In the genomic region with DNA sequence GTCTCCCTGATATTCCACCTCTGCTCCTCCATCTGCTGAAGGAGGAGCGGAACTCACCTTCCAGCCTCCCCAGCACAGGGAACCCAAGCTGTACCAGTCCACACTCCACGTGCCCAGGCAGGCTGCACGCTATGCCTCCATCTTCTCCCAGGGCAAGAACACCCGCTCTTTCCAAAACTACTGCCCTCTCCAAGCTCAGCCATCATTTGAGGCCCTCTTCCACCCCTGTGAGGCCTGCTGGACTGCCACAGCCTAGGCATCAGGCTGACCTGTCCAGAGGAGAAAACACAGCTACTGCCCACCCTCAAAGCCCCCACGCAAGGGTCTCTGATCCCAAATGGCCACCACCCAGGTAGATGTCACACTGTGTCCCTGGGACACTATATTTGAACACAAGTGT, we compare ENCODE assay signal across 1 cellular context.
TF ChIP-seq lines count a peak whose summit lies in the region.

No MANE protein-coding gene starts in this region.

TF ChIP-seq in GM12878, 131 proteins besides CTCF, POLR2A, EP300 and RAD21 (continued from another document):
- TF ChIP-seq, protein P1, sequence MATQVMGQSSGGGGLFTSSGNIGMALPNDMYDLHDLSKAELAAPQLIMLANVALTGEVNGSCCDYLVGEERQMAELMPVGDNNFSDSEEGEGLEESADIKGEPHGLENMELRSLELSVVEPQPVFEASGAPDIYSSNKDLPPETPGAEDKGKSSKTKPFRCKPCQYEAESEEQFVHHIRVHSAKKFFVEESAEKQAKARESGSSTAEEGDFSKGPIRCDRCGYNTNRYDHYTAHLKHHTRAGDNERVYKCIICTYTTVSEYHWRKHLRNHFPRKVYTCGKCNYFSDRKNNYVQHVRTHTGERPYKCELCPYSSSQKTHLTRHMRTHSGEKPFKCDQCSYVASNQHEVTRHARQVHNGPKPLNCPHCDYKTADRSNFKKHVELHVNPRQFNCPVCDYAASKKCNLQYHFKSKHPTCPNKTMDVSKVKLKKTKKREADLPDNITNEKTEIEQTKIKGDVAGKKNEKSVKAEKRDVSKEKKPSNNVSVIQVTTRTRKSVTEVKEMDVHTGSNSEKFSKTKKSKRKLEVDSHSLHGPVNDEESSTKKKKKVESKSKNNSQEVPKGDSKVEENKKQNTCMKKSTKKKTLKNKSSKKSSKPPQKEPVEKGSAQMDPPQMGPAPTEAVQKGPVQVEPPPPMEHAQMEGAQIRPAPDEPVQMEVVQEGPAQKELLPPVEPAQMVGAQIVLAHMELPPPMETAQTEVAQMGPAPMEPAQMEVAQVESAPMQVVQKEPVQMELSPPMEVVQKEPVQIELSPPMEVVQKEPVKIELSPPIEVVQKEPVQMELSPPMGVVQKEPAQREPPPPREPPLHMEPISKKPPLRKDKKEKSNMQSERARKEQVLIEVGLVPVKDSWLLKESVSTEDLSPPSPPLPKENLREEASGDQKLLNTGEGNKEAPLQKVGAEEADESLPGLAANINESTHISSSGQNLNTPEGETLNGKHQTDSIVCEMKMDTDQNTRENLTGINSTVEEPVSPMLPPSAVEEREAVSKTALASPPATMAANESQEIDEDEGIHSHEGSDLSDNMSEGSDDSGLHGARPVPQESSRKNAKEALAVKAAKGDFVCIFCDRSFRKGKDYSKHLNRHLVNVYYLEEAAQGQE (IDR thresholded peaks at IDR 0.05; ENCODE audit: low read depth, low read length): no peak
- no peak for TF ChIP-seq EZH2 (IDR thresholded peaks at IDR 0.05; ENCODE audit: borderline replicate concordance, control insufficient read depth, low read depth, low read length)
- TF ChIP-seq BRCA1 (IDR thresholded peaks at IDR 0.05; ENCODE audit: low read depth, low read length): no peak
- TF ChIP-seq RCOR1 (conservative IDR thresholded peaks at IDR 0.05; ENCODE audit: low read depth, low read length): no peak
- no peak for TF ChIP-seq SMAD1 (IDR thresholded peaks at IDR 0.05; ENCODE audit: low read depth, partially characterized antibody)
- no peak for TF ChIP-seq GABPA (IDR thresholded peaks at IDR 0.05; ENCODE audit: low read depth)
- no peak for TF ChIP-seq SPI1 (IDR thresholded peaks at IDR 0.05; ENCODE audit: borderline replicate concordance, insufficient read depth, low read depth, low read length)
- no peak for TF ChIP-seq MTA3 (IDR thresholded peaks at IDR 0.05; ENCODE audit: borderline replicate concordance, low read length)
- TF ChIP-seq USF2 (IDR thresholded peaks at IDR 0.05; ENCODE audit: borderline replicate concordance, low read depth, low read length): no peak
- TF ChIP-seq ZNF384 (IDR thresholded peaks at IDR 0.05; ENCODE audit: borderline replicate concordance, low read depth, low read length): no peak
- TF ChIP-seq ZNF274 (IDR thresholded peaks at IDR 0.05; ENCODE audit: insufficient read depth, insufficient read length): no peak
- TF ChIP-seq, protein P2, sequence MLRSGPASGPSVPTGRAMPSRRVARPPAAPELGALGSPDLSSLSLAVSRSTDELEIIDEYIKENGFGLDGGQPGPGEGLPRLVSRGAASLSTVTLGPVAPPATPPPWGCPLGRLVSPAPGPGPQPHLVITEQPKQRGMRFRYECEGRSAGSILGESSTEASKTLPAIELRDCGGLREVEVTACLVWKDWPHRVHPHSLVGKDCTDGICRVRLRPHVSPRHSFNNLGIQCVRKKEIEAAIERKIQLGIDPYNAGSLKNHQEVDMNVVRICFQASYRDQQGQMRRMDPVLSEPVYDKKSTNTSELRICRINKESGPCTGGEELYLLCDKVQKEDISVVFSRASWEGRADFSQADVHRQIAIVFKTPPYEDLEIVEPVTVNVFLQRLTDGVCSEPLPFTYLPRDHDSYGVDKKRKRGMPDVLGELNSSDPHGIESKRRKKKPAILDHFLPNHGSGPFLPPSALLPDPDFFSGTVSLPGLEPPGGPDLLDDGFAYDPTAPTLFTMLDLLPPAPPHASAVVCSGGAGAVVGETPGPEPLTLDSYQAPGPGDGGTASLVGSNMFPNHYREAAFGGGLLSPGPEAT (IDR thresholded peaks at IDR 0.05; ENCODE audit: low read depth): no peak
- no peak for TF ChIP-seq TBL1XR1 (IDR thresholded peaks at IDR 0.05; ENCODE audit: low read depth, low read length)
- no peak for TF ChIP-seq ELK1 (IDR thresholded peaks at IDR 0.05; ENCODE audit: low read depth, low read length)
- TF ChIP-seq FOS (IDR thresholded peaks at IDR 0.05; ENCODE audit: borderline replicate concordance, extremely low read depth, insufficient read length): no peak
- no peak for TF ChIP-seq IKZF1 (conservative IDR thresholded peaks at IDR 0.05)
TF ChIP-seq in GM12878: peak in this region for 0.
